1 cellular context compared by ENCODE assay signal in genomic region chr15:96296264-96296663, GRCh38.
TF ChIP-seq lines count a peak whose summit lies in the region.

No MANE protein-coding gene starts in this region.

TF ChIP-seq in GM12878, 131 proteins besides CTCF, POLR2A, EP300 and RAD21 (continued from another document):
- TF ChIP-seq ZBTB4 (CRISPR knock-in tag; IDR thresholded peaks at IDR 0.05) (no peak), JUNB (IDR thresholded peaks at IDR 0.05) (no peak), FOS (IDR thresholded peaks at IDR 0.05; ENCODE audit: borderline replicate concordance, extremely low read depth, insufficient read length) (no peak), ZSCAN29 (IDR thresholded peaks at IDR 0.05) (no peak)
